In the genomic region with DNA sequence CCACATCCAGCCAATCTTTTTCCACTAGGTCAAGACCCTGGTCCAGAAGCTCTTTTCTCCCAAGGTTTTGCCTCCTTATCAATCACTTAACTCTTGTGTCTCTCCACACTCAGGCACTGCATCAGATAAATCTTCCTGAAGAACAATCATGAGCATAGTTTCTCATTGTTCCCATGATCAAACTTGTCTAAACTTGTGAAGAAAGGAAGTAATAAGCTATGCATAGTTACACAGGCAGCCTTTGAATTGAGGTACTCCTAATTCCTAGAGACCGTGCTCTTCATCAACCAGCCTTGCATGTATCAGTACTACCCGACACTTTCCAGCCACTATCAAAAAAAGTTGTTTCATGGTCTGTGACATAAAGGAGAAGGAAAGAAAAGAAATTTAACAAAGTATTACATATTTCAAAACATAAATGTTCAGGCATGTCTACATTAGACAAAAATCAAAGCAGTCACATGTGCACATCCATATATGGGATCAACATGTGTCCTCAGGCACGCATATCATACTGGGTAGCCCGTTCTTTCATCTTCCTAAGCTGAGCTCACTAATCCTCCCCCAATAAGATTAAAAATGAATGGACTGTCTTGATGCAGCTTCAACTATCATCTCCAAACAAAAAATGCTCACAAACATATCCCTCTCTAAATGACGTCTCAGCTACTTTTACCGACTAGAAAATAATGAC, we compare ENCODE assay signal across 2 cellular contexts. TPM values are rescaled to one million over a fixed set of nuclear protein-coding genes. Genes with fewer than 3 reads are reported as not detected.
"Had no signal": no experiment of that assay in that cellular context is flagged by ENCODE, and none has a peak within 500 bp of the region (broad histone marks: within the 10 kb centered on the region; RNA-seq: fewer than 3 reads in every experiment).

No MANE protein-coding gene starts in this region.

RNA-seq across cellular contexts. Expression of a gene that starts 41.8 kb away (rescaled TPM):
- total RNA-seq: esophagus muscularis mucosa, posterior vena cava had no signal
